In the genomic region with DNA sequence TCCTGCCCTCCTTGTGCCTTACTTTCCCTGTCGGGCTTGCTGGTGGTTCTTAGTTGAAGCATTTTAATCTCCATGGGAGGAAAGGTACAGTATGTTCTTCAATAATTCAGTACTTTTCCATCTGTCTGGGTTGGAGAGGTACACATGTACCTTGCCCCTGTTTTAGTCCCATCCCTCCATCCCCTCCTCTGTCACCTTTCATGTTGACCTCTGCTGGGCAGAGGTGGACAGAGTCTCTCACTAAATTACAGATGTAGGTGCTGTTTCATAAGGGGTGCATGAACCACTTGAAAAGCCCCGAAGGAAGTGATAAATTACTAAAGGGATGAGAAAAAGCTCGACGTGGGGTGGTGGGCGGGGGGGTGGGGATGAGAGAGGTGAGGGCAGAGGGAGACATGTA, we compare ENCODE assay signal across 11 cellular contexts. TPM values are rescaled to one million over a fixed set of nuclear protein-coding genes. Genes with fewer than 3 reads are reported as not detected.
DNase-seq lines count a peak whose midpoint lies in the region; ATAC-seq, FAIRE-seq and TF ChIP-seq lines count a peak whose summit lies in the region.
"Had no signal": no experiment of that assay in that cellular context is flagged by ENCODE, and none has a peak within 500 bp of the region (broad histone marks: within the 10 kb centered on the region; RNA-seq: fewer than 3 reads in every experiment).

No MANE protein-coding gene starts in this region.

- no peak overlapping the region for H3K4me3 ChIP-seq in A549
- H3K4me3 ChIP-seq in LNCaP clone FGC (ENCODE audit: low read depth, low read length) = 0 out of 2 replicates have a peak overlapping the region, but pooled peaks have one; percentile 5
- H3K4me3 ChIP-seq in colonic mucosa = no peak overlapping the region
- no peak overlapping the region for H3K4me3 ChIP-seq in osteoblast (ENCODE audit: insufficient read depth, low read length)
- H3K4me3 ChIP-seq: psoas muscle had no signal

- H3K4me2 ChIP-seq in A549 (peak overlapping the region; percentile 98), osteoblast (ENCODE audit: insufficient read depth, low read length) (no peak overlapping the region)

- H2AFZ ChIP-seq in osteoblast (ENCODE audit: low read length) = no peak overlapping the region

- H3K9ac ChIP-seq in colonic mucosa (ENCODE audit: low read depth in 2 of 2, low read length in 2 of 2) = peak overlapping the region in 1 of 2 donors; percentile 37

- CTCF ChIA-PET in A549 (lab: Yijun Ruan, JAX) = interaction anchor here (1.4 to 19.2 kb wide), 6 partner anchors 9 to 61 kb away, joined by 4 to 316 read pairs (median 6); a partner anchor contains a TSS

- DNase-seq in A549 (ENCODE audit: low read depth in 1 of 2, low spot score in 1 of 2) (no peak), LNCaP clone FGC (ENCODE audit: low read depth) (no peak), colonic mucosa (no peak), osteoblast (ENCODE audit: insufficient read length, low spot score, missing footprints) (peak; percentile 51), cerebellar cortex (ENCODE audit: low spot score) (no peak), activated gamma-delta T cell treated with Interleukin-2 at 50 U/mL for 16 hours (no peak), hippocampal formation (lab: John Stamatoyannopoulos, UW) (no peak)
- DNase-seq: psoas muscle, RPMI8226 had no signal

- POLR2A ChIA-PET in A549 (lab: Yijun Ruan, JAX) = interaction anchor here (1.4 to 1.6 kb wide), 3 partner anchors 15 to 116 kb away, joined by 6 to 8 read pairs (median 7); a partner anchor contains a TSS

- H4K20me1 ChIP-seq in osteoblast (ENCODE audit: insufficient read depth, low read length) = no peaks in the 10 kb centered on the region

- TF ChIP-seq CTCF in A549 (IDR thresholded peaks at IDR 0.05) = no peak
- TF ChIP-seq CTCF in LNCaP clone FGC (IDR thresholded peaks at IDR 0.05; ENCODE audit: control insufficient read depth, extremely low read depth, insufficient read depth) = no peak
- no peak for TF ChIP-seq CTCF in colonic mucosa (IDR thresholded peaks at IDR 0.05)
- TF ChIP-seq CTCF in osteoblast (IDR thresholded peaks at IDR 0.05; ENCODE audit: extremely low read depth, low read depth, low read length) = no peak

- H3K36me3 ChIP-seq in colonic mucosa = peaks cover 4% of the 10 kb centered on the region
- H3K36me3 ChIP-seq in osteoblast (ENCODE audit: insufficient read depth, low read length) = no peaks in the 10 kb centered on the region

- H3K27me3 ChIP-seq in colonic mucosa (no peaks in the 10 kb centered on the region), osteoblast (ENCODE audit: insufficient read depth, low read length) (no peaks in the 10 kb centered on the region)

- peaks cover 45% of the 10 kb centered on the region for H3K79me2 ChIP-seq in osteoblast (ENCODE audit: insufficient read depth, low read length)

- WGBS in A549 (ENCODE audit: missing lambda C conversion rate) = 89% methylated on average over 2 of the region's 5 CpGs

- TF ChIP-seq POLR2A in A549 (IDR thresholded peaks at IDR 0.05; ENCODE audit: low read length) = no peak

- intact Hi-C loops in colonic mucosa (cut with DNase I) = no loop called here

- no peak for TF ChIP-seq RAD21 in A549 (conservative IDR thresholded peaks at IDR 0.05 in 1 of 2, IDR thresholded peaks at IDR 0.05 in 1 of 2)

- H3K4me1 ChIP-seq in A549 (peaks cover 86% of the 10 kb centered on the region), colonic mucosa (peaks cover 31% of the 10 kb centered on the region), osteoblast (ENCODE audit: insufficient read depth, low read length) (peaks cover 61% of the 10 kb centered on the region)

- no peak for FAIRE-seq in A549 (lab: Jason Lieb, UNC)
- FAIRE-seq: frontal cortex had no signal

- no peak for TF ChIP-seq EP300 in A549 (IDR thresholded peaks at IDR 0.05)

- H3K9me3 ChIP-seq in A549 (no peaks in the 10 kb centered on the region), colonic mucosa (no peaks in the 10 kb centered on the region), osteoblast (ENCODE audit: low read depth, low read length) (no peaks in the 10 kb centered on the region)
- H3K9me3 ChIP-seq: psoas muscle had no signal

- H3K27ac ChIP-seq in A549 (peak overlapping the region; percentile 94 to 100), colonic mucosa (peak overlapping the region; percentile 89), osteoblast (ENCODE audit: low read depth, low read length) (no peak overlapping the region)

- no peak for ATAC-seq in A549
- ATAC-seq in GM18867 (IDR thresholded peaks at IDR 0.05; ENCODE audit: unreplicated experiment) = no peak

TF ChIP-seq in A549, 52 proteins besides CTCF, POLR2A, EP300 and RAD21:
- TF ChIP-seq HDAC2 (IDR thresholded peaks at IDR 0.05) (no peak), TFCP2L1 (CRISPR knock-in tag; IDR thresholded peaks at IDR 0.05) (no peak), NPAS2 (CRISPR knock-in tag; IDR thresholded peaks at IDR 0.05; ENCODE audit: borderline replicate concordance) (no peak), CBX8 (IDR thresholded peaks at IDR 0.05) (no peak), MAZ (IDR thresholded peaks at IDR 0.05; ENCODE audit: borderline replicate concordance, low read depth, low read length) (no peak), KDM5A (IDR thresholded peaks at IDR 0.05) (no peak), HOXA7 (CRISPR knock-in tag; IDR thresholded peaks at IDR 0.05) (no peak), EHMT2 (IDR thresholded peaks at IDR 0.05; ENCODE audit: low read depth) (no peak)
- TF ChIP-seq, protein P1, sequence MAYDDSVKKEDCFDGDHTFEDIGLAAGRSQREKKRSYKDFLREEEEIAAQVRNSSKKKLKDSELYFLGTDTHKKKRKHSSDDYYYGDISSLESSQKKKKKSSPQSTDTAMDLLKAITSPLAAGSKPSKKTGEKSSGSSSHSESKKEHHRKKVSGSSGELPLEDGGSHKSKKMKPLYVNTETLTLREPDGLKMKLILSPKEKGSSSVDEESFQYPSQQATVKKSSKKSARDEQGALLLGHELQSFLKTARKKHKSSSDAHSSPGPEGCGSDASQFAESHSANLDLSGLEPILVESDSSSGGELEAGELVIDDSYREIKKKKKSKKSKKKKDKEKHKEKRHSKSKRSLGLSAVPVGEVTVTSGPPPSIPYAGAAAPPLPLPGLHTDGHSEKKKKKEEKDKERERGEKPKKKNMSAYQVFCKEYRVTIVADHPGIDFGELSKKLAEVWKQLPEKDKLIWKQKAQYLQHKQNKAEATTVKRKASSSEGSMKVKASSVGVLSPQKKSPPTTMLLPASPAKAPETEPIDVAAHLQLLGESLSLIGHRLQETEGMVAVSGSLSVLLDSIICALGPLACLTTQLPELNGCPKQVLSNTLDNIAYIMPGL (CRISPR knock-in tag; IDR thresholded peaks at IDR 0.05; ENCODE audit: borderline replicate concordance) = no peak
- TF ChIP-seq, protein P2, sequence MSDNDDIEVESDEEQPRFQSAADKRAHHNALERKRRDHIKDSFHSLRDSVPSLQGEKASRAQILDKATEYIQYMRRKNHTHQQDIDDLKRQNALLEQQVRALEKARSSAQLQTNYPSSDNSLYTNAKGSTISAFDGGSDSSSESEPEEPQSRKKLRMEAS (IDR thresholded peaks at IDR 0.05) = no peak

RNA-seq across cellular contexts. Expression of a gene that starts 5.4 kb away (rescaled TPM):
- polyA plus RNA-seq in A549 (2011; rRNA removed) (13.5 and 16.0 TPM in 2 replicates), A549 (2017; fragmentation: RNase III; extraction: RNeasy Plus Mini Kit Qiagen cat#74134 plus additional on column Dnase treatment) (18.0 to 39.3 TPM (median 31.8 TPM) in 3 replicates)
- 14.0 and 21.0 TPM in 2 replicates for polyA plus RNA-seq in A549 (2012; cell fraction: cytosol; rRNA removed)
- polyA plus RNA-seq in A549 (2012; cell fraction: nucleus; rRNA removed) = 19.8 and 27.8 TPM in 2 replicates
- 12.3 and 20.3 TPM in 2 replicates for polyA minus RNA-seq in A549 (2011; rRNA and poly(A)+ RNA removed)
- total RNA-seq in colonic mucosa (10 to 100 TPM; 81.3 to 97.4 TPM), osteoblast (6.5 and 9.4 TPM in 2 replicates)

RNA-seq across cellular contexts. Expression of a gene that starts 29.3 kb away (rescaled TPM):
- 0.19 TPM in 1 of 2 replicates, not detected in the other for polyA plus RNA-seq in A549 (2011; rRNA removed)
- polyA plus RNA-seq in A549 (2012; cell fraction: cytosol; rRNA removed) = 0.36 and 0.73 TPM in 2 replicates
- 6.9 and 7.1 TPM in 2 replicates for polyA plus RNA-seq in A549 (2012; cell fraction: nucleus; rRNA removed)
- polyA plus RNA-seq in A549 (2017; fragmentation: RNase III; extraction: RNeasy Plus Mini Kit Qiagen cat#74134 plus additional on column Dnase treatment) = 0.24 to 0.37 TPM (median 0.26 TPM) in 3 replicates
- not detected in 2 replicates for polyA minus RNA-seq in A549 (2011; rRNA and poly(A)+ RNA removed)
- total RNA-seq in colonic mucosa = 1 to 10 TPM in 1 of 2 donors, under 1 TPM in 1; 0.69 to 5.5 TPM
- not detected in 2 replicates for total RNA-seq in osteoblast
- total RNA-seq: frontal cortex had no signal

RNA-seq across cellular contexts. Expression of a gene that starts 41.5 kb away (rescaled TPM):
- polyA plus RNA-seq in A549 (2011; rRNA removed) (5.3 and 5.5 TPM in 2 replicates), A549 (2017; fragmentation: RNase III; extraction: RNeasy Plus Mini Kit Qiagen cat#74134 plus additional on column Dnase treatment) (13.7 to 17.1 TPM (median 17.1 TPM) in 3 replicates)
- 9.7 and 12.3 TPM in 2 replicates for polyA plus RNA-seq in A549 (2012; cell fraction: cytosol; rRNA removed)
- polyA plus RNA-seq in A549 (2012; cell fraction: nucleus; rRNA removed) = 65.3 and 90.1 TPM in 2 replicates
- polyA minus RNA-seq in A549 (2011; rRNA and poly(A)+ RNA removed) = 8.9 and 10.5 TPM in 2 replicates
- total RNA-seq in colonic mucosa (10 to 100 TPM; 59.0 to 65.4 TPM), osteoblast (14.5 and 18.0 TPM in 2 replicates)

RNA-seq across cellular contexts. Expression of a gene that starts 41.7 kb away (rescaled TPM):
- polyA plus RNA-seq in A549 (2011; rRNA removed) (0.36 and 0.52 TPM in 2 replicates), A549 (2017; fragmentation: RNase III; extraction: RNeasy Plus Mini Kit Qiagen cat#74134 plus additional on column Dnase treatment) (0.13 to 0.37 TPM (median 0.19 TPM) in 3 replicates)
- 0.57 and 0.65 TPM in 2 replicates for polyA plus RNA-seq in A549 (2012; cell fraction: cytosol; rRNA removed)
- 1.1 and 1.4 TPM in 2 replicates for polyA plus RNA-seq in A549 (2012; cell fraction: nucleus; rRNA removed)
- 1.2 and 1.8 TPM in 2 replicates for polyA minus RNA-seq in A549 (2011; rRNA and poly(A)+ RNA removed)
- total RNA-seq in colonic mucosa (1 to 10 TPM in 1 of 2 donors, under 1 TPM in 1; 0.21 to 1.8 TPM), osteoblast (under 0.01 and 0.36 TPM in 2 replicates)

RNA-seq across cellular contexts. Expression of a gene that starts 57.8 kb away (rescaled TPM):
- polyA plus RNA-seq in A549 (2011; rRNA removed) = 1.2 and 1.7 TPM in 2 replicates
- polyA plus RNA-seq in A549 (2012; cell fraction: cytosol; rRNA removed) = 1.9 and 2.3 TPM in 2 replicates
- polyA plus RNA-seq in A549 (2012; cell fraction: nucleus; rRNA removed) = 10.3 and 11.4 TPM in 2 replicates
- 5.5 to 9.2 TPM (median 8.2 TPM) in 3 replicates for polyA plus RNA-seq in A549 (2017; fragmentation: RNase III; extraction: RNeasy Plus Mini Kit Qiagen cat#74134 plus additional on column Dnase treatment)
- polyA minus RNA-seq in A549 (2011; rRNA and poly(A)+ RNA removed) = 0.91 and 1.3 TPM in 2 replicates
- total RNA-seq in colonic mucosa = 10 to 100 TPM; 14.7 to 23.1 TPM
- total RNA-seq in osteoblast = 231 and 259 TPM in 2 replicates
